ENCODE assay signal across 1 cellular context in genomic region chr14:35687335-35687939, GRCh38.
TF ChIP-seq lines count a peak whose summit lies in the region.

No MANE protein-coding gene starts in this region.

TF ChIP-seq in HepG2, 621 proteins besides CTCF, POLR2A, EP300 and RAD21 (continued from another document and continues in another):
- TF ChIP-seq ZHX1 (CRISPR knock-in tag; IDR thresholded peaks at IDR 0.05; ENCODE audit: low read depth), result no peak
- TF ChIP-seq ZC3H13 (CRISPR knock-in tag; IDR thresholded peaks at IDR 0.05), result no peak
- no peak for TF ChIP-seq SYNCRIP (IDR thresholded peaks at IDR 0.05; ENCODE audit: insufficient read depth, low read depth, low read length)
- TF ChIP-seq ZNF883 (CRISPR knock-in tag; IDR thresholded peaks at IDR 0.05; ENCODE audit: not compliant biosample characterization), result no peak
- no peak for TF ChIP-seq ZNF567 (CRISPR knock-in tag; IDR thresholded peaks at IDR 0.05; ENCODE audit: borderline replicate concordance)
- TF ChIP-seq CENPX (CRISPR knock-in tag; IDR thresholded peaks at IDR 0.05), result no peak
- no peak for TF ChIP-seq ZMYM3 (CRISPR knock-in tag; IDR thresholded peaks at IDR 0.05)
- no peak for TF ChIP-seq SALL1 (CRISPR knock-in tag; IDR thresholded peaks at IDR 0.05)
- no peak for TF ChIP-seq ZKSCAN8 (CRISPR knock-in tag; IDR thresholded peaks at IDR 0.05; ENCODE audit: borderline replicate concordance)
- TF ChIP-seq PHF20 (CRISPR knock-in tag; IDR thresholded peaks at IDR 0.05), result no peak
- no peak for TF ChIP-seq NR2C2 (CRISPR knock-in tag; IDR thresholded peaks at IDR 0.05; ENCODE audit: borderline replicate concordance)
- TF ChIP-seq KDM4B (CRISPR knock-in tag; IDR thresholded peaks at IDR 0.05), result no peak
- TF ChIP-seq ZBTB14 (CRISPR knock-in tag; IDR thresholded peaks at IDR 0.05), result no peak
- no peak for TF ChIP-seq ZNF577 (CRISPR knock-in tag; IDR thresholded peaks at IDR 0.05; ENCODE audit: borderline replicate concordance, low read depth)
- no peak for TF ChIP-seq ELF1 (CRISPR knock-in tag; IDR thresholded peaks at IDR 0.05)
- no peak for TF ChIP-seq NR2F6 (IDR thresholded peaks at IDR 0.05)
- 0 out of 2 replicates have a peak, but pooled peaks have one; percentile 40 for TF ChIP-seq NR2F6 (CRISPR knock-in tag; IDR thresholded peaks at IDR 0.05)
- TF ChIP-seq ZNF138 (CRISPR knock-in tag; IDR thresholded peaks at IDR 0.05; ENCODE audit: low read depth), result no peak
- peak; percentile 52 for TF ChIP-seq ARID5B (CRISPR knock-in tag; IDR thresholded peaks at IDR 0.05)
- TF ChIP-seq NFE2 (CRISPR knock-in tag; IDR thresholded peaks at IDR 0.05), result no peak
- TF ChIP-seq HOXA5 (CRISPR knock-in tag; IDR thresholded peaks at IDR 0.05), result peak; percentile 60
- peak; percentile 96 for TF ChIP-seq STAG1 (CRISPR knock-in tag; IDR thresholded peaks at IDR 0.05)
- TF ChIP-seq CBFB (CRISPR knock-in tag; IDR thresholded peaks at IDR 0.05), result no peak
- no peak for TF ChIP-seq ATF1 (CRISPR knock-in tag; IDR thresholded peaks at IDR 0.05)
- no peak for TF ChIP-seq ZNF761 (CRISPR knock-in tag; conservative IDR thresholded peaks at IDR 0.05)
- TF ChIP-seq POLR2AphosphoS2 (IDR thresholded peaks at IDR 0.05; ENCODE audit: low read depth, low read length), result no peak
- 0 out of 2 replicates have a peak, but pooled peaks have one; percentile 21 for TF ChIP-seq ISL2 (CRISPR knock-in tag; IDR thresholded peaks at IDR 0.05)
- no peak for TF ChIP-seq EHMT2 (IDR thresholded peaks at IDR 0.05; ENCODE audit: borderline replicate concordance, low read depth, low read length)
- TF ChIP-seq STAT6 (CRISPR knock-in tag; IDR thresholded peaks at IDR 0.05; ENCODE audit: borderline replicate concordance), result no peak; the same call in 1 of the 2 replicates
- TF ChIP-seq CEBPG (CRISPR knock-in tag; IDR thresholded peaks at IDR 0.05), result peak; percentile 34; the same call in 1 of the 2 replicates
- 0 out of 2 replicates have a peak, but pooled peaks have one; percentile 26 for TF ChIP-seq ELF4 (CRISPR knock-in tag; IDR thresholded peaks at IDR 0.05; ENCODE audit: borderline replicate concordance)
- TF ChIP-seq SMAD3 (CRISPR knock-in tag; IDR thresholded peaks at IDR 0.05), result 0 out of 2 replicates have a peak, but pooled peaks have one; percentile 35
- TF ChIP-seq ZNF10 (CRISPR knock-in tag; IDR thresholded peaks at IDR 0.05; ENCODE audit: borderline replicate concordance, low read depth), result no peak
- TF ChIP-seq FOXP4 (CRISPR knock-in tag; IDR thresholded peaks at IDR 0.05), result no peak
- TF ChIP-seq HMG20A (CRISPR knock-in tag; IDR thresholded peaks at IDR 0.05; ENCODE audit: borderline replicate concordance), result no peak
- TF ChIP-seq ATM (IDR thresholded peaks at IDR 0.05; ENCODE audit: borderline replicate concordance), result no peak
- no peak for TF ChIP-seq RBFOX2 (IDR thresholded peaks at IDR 0.05; ENCODE audit: low read depth, low read length)
- no peak for TF ChIP-seq REL (CRISPR knock-in tag; conservative IDR thresholded peaks at IDR 0.05)
- no peak for TF ChIP-seq ZBTB37 (CRISPR knock-in tag; IDR thresholded peaks at IDR 0.05)
- no peak for TF ChIP-seq HNRNPL (IDR thresholded peaks at IDR 0.05; ENCODE audit: low read depth, low read length)
- TF ChIP-seq MYNN (CRISPR knock-in tag; IDR thresholded peaks at IDR 0.05; ENCODE audit: low read depth), result no peak
- 0 out of 2 replicates have a peak, but pooled peaks have one; percentile 10 for TF ChIP-seq PPARG (CRISPR knock-in tag; conservative IDR thresholded peaks at IDR 0.05)
- no peak for TF ChIP-seq ZNF30 (CRISPR knock-in tag; IDR thresholded peaks at IDR 0.05)
- no peak for TF ChIP-seq SOX6 (IDR thresholded peaks at IDR 0.05)
- no peak for TF ChIP-seq SOX6 (CRISPR knock-in tag; IDR thresholded peaks at IDR 0.05)
- TF ChIP-seq KDM5A (IDR thresholded peaks at IDR 0.05; ENCODE audit: borderline replicate concordance, low read length), result 0 out of 2 replicates have a peak, but pooled peaks have one; percentile 22
- 0 out of 2 replicates have a peak, but pooled peaks have one; percentile 50 for TF ChIP-seq ZNF124 (CRISPR knock-in tag; IDR thresholded peaks at IDR 0.05)
- no peak for TF ChIP-seq EZH2 (conservative IDR thresholded peaks at IDR 0.05; ENCODE audit: low read depth, low read length)
- TF ChIP-seq TRAFD1 (CRISPR knock-in tag; IDR thresholded peaks at IDR 0.05; ENCODE audit: borderline replicate concordance), result no peak
- no peak for TF ChIP-seq GFI1 (CRISPR knock-in tag; IDR thresholded peaks at IDR 0.05; ENCODE audit: borderline replicate concordance)
- 0 out of 2 replicates have a peak, but pooled peaks have one; percentile 43 for TF ChIP-seq RARG (CRISPR knock-in tag; IDR thresholded peaks at IDR 0.05; ENCODE audit: low read depth)
- TF ChIP-seq HES4 (CRISPR knock-in tag; IDR thresholded peaks at IDR 0.05; ENCODE audit: borderline replicate concordance), result no peak
- TF ChIP-seq EED (CRISPR knock-in tag; IDR thresholded peaks at IDR 0.05), result no peak
- no peak for TF ChIP-seq KLF13 (CRISPR knock-in tag; IDR thresholded peaks at IDR 0.05)
